13 cellular contexts compared by ENCODE assay signal in the genomic region with DNA sequence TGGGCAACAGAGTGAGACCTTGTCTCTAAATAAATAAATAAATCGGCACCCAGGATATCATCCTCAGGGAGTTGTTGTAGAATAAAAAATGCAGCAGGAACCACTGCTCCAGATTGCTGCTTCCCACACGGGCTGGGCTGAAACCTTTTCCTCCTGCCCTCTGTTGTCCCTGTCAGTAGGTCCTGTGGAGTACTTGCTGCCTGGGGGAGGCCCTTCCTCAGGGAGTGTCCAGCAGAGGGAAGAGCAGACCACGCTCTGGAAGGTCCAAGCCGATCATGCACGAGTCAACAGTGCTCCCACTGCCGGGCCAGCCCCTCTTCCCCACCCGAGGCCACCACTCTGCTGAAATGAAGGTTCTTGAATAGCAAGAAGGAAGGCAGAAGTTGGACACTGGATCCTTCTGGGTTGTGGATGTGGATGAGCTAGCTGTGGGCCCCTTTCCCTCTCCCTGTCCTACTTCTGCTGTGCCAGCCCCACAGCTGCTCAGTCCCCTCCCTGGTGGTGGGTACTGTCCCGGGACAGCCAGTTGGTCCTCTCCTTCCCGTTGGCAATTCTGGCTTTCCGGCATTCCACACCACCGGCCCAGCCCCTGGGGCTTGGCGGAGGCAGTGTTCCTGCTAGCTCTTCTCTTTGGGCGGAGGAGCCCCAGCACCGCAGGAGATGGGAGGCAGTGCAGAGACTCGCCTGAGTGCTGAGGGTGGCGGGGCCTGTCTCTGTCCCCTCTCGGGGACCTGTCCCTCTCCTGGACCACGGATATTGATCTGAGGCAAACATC. TPM values are rescaled to one million over a fixed set of nuclear protein-coding genes. Genes with fewer than 3 reads are reported as not detected.
A peak's percentile ranks its signal among the peaks of the same experiment; 100 is the strongest.
DNase-seq lines count a peak whose midpoint lies in the region; ATAC-seq, FAIRE-seq and TF ChIP-seq lines count a peak whose summit lies in the region.
"Had no signal": no experiment of that assay in that cellular context is flagged by ENCODE, and none has a peak within 500 bp of the region (broad histone marks: within the 10 kb centered on the region; RNA-seq: fewer than 3 reads in every experiment).

No MANE protein-coding gene starts in this region.

- H3K9ac ChIP-seq in IMR-90 (ENCODE audit: low read depth, low read length): no peak overlapping the region

- no peak for DNase-seq in Caco-2
- no peak for DNase-seq in IMR-90
- peak; percentile 10 for DNase-seq in bronchial epithelial cell (ENCODE audit: low read depth)
- peak; percentile 81 for DNase-seq in osteoblast (ENCODE audit: insufficient read length, low spot score, missing footprints)
- DNase-seq: MV-4-11; stimulated activated CD4-positive, alpha-beta T cell treated with anti-CD3 and anti-CD28 coated beads, Interleukin-4, amount 100 ng/mL, for 4 hours; testis had no signal

- CTCF ChIA-PET in Caco-2 (lab: Charles Lee): no interaction called here
- CTCF ChIA-PET in IMR-90 (lab: Yijun Ruan, JAX): no interaction called here

- H2BK20ac ChIP-seq in IMR-90 (ENCODE audit: low read depth, low read length): peak overlapping the region; percentile 80

- H3K27ac ChIP-seq in IMR-90 (ENCODE audit: insufficient read depth, low read length) (no peak overlapping the region), osteoblast (ENCODE audit: low read depth, low read length) (peak overlapping the region; percentile 64)
- H3K27ac ChIP-seq: testis had no signal

- peak overlapping the region; percentile 83 for H2AK5ac ChIP-seq in IMR-90 (ENCODE audit: low read depth, low read length)

- peak overlapping the region in 1 of 2 experiments; percentile 59; a peak in 1 of 4 replicates for H4K8ac ChIP-seq in IMR-90 (ENCODE audit: low read depth in 2 of 2, low read length in 2 of 2)

- 0 out of 2 replicates have a peak overlapping the region, but pooled peaks have one; percentile 20 for H3K14ac ChIP-seq in IMR-90 (replicated peaks; ENCODE audit: low read depth, low read length)

- H2AK9ac ChIP-seq in IMR-90 (replicated peaks; ENCODE audit: low read depth, low read length, poor library complexity): peak overlapping the region; percentile 85

- H2BK120ac ChIP-seq in IMR-90 (ENCODE audit: low read depth, low read length): peak overlapping the region; percentile 80

- no peaks in the 10 kb centered on the region for H3K4me1 ChIP-seq in Caco-2
- peaks cover 5% of the 10 kb centered on the region; the same call in 1 of the 2 replicates for H3K4me1 ChIP-seq in IMR-90 (ENCODE audit: control insufficient read depth, insufficient read depth, low read length)
- peaks cover 23% of the 10 kb centered on the region for H3K4me1 ChIP-seq in osteoblast (ENCODE audit: insufficient read depth, low read length)

- H3K27me3 ChIP-seq in Caco-2 (replicated peaks; ENCODE audit: control insufficient read depth, insufficient read depth, low read length) (no peaks in the 10 kb centered on the region), IMR-90 (ENCODE audit: control insufficient read depth, insufficient read depth, low read length) (peaks cover 3% of the 10 kb centered on the region; the same call in 1 of the 2 replicates), bronchial epithelial cell (ENCODE audit: control insufficient read depth, insufficient read depth, low read length) (no peaks in the 10 kb centered on the region), osteoblast (ENCODE audit: insufficient read depth, low read length) (no peaks in the 10 kb centered on the region)
- H3K27me3 ChIP-seq: testis had no signal

- H3K36me3 ChIP-seq in Caco-2 (ENCODE audit: control insufficient read depth, insufficient read depth, low read length) (no peaks in the 10 kb centered on the region; the same call in 1 of the 2 replicates), IMR-90 (ENCODE audit: control insufficient read depth, insufficient read depth, low read length) (no peaks in the 10 kb centered on the region), bronchial epithelial cell (ENCODE audit: control insufficient read depth, insufficient read depth, low read length) (no peaks in the 10 kb centered on the region), osteoblast (ENCODE audit: insufficient read depth, low read length) (no peaks in the 10 kb centered on the region)

- TF ChIP-seq POLR2A in IMR-90 (IDR thresholded peaks at IDR 0.05; ENCODE audit: low read depth, low read length): no peak

- dilution Hi-C loops in IMR-90 (cut with HindIII; ENCODE audit: low sequenced_read_pairs, unreplicated experiment): no loop called here

- peak overlapping the region; percentile 61 for H4K91ac ChIP-seq in IMR-90 (ENCODE audit: insufficient read depth, low read depth, low read length)

- no peak overlapping the region for H3K4me3 Mint-ChIP-seq in Caco-2 (ENCODE audit: unreplicated experiment)
- H3K4me3 Mint-ChIP-seq: activated T-helper 1 cell treated with anti-CD3 and anti-CD28 coated beads, Interleukin-12 subunit alpha, Interleukin-12 subunit beta, Interleukin-2, Interleukin-4 antibody, amounts not matched to agents 30 ng/mL and 10 ng/mL and 1 ng/mL, durations not matched to agents 14 hours and 24 hours and 36 hours had no signal

- intact Hi-C loops in Caco-2 (cut with micrococcal nuclease; ENCODE audit: unreplicated experiment) (no loop called here), IMR-90 (cut with micrococcal nuclease) (no loop called here)

- H3K4me1 Mint-ChIP-seq in Caco-2 (ENCODE audit: low read depth, unreplicated experiment): no peaks in the 10 kb centered on the region

- H2BK5ac ChIP-seq in IMR-90 (ENCODE audit: low read depth, low read length, poor library complexity, severe bottlenecking): peak overlapping the region; percentile 39

- H3K4me3 ChIP-seq in Caco-2 (ENCODE audit: low read depth, low read length) (no peak overlapping the region), IMR-90 (ENCODE audit: insufficient read depth, low read depth, low read length) (no peak overlapping the region), bronchial epithelial cell (ENCODE audit: low read depth, low read length) (no peak overlapping the region), osteoblast (ENCODE audit: insufficient read depth, low read length) (no peak overlapping the region)
- H3K4me3 ChIP-seq: testis had no signal

- H3K79me1 ChIP-seq in IMR-90 (ENCODE audit: low read depth in 1 of 2, low read length in 2 of 2): no peaks in the 10 kb centered on the region

- no peaks in the 10 kb centered on the region for H3K27me3 Mint-ChIP-seq in Caco-2 (ENCODE audit: insufficient read depth, unreplicated experiment)

- BruUV-seq in Caco-2 (replicated peaks; lab: Mats Ljungman, UMichigan) (no TSS peak), IMR-90 (replicated peaks; lab: Mats Ljungman, UMichigan) (no TSS peak)

- H4K20me1 ChIP-seq in IMR-90 (ENCODE audit: insufficient read depth, low read length): no peaks in the 10 kb centered on the region; the same call in 1 of the 2 replicates
- no peaks in the 10 kb centered on the region for H4K20me1 ChIP-seq in osteoblast (ENCODE audit: insufficient read depth, low read length)

- H2AFZ ChIP-seq in IMR-90 (replicated peaks; ENCODE audit: low read length, poor library complexity): peak overlapping the region; percentile 72
- peak overlapping the region; percentile 25 for H2AFZ ChIP-seq in osteoblast (ENCODE audit: low read length)

- peaks cover 57% of the 10 kb centered on the region for H3K36me3 Mint-ChIP-seq in Caco-2 (ENCODE audit: insufficient read depth, unreplicated experiment)

- POLR2A ChIA-PET in Caco-2 (lab: Charles Lee) (no interaction called here), IMR-90 (lab: Charles Lee; ENCODE audit: unreplicated experiment) (interaction anchor here (0.7 kb wide), 1 partner anchor 60 kb away, joined by 5 read pairs; no protein-coding TSS in a partner anchor)

- 73% methylated on average over 3 of the region's 18 CpGs; no CpG with 5 or more reads in 1 of the 2 experiments for WGBS in IMR-90 (ENCODE audit: extremely low coverage in 2 of 2, insufficient read length in 1 of 2), 2 experiments

- no peak overlapping the region for H4K5ac ChIP-seq in IMR-90 (ENCODE audit: low read depth, low read length)

- no peak overlapping the region for H3K18ac ChIP-seq in IMR-90 (ENCODE audit: low read depth, low read length)

- TF ChIP-seq RAD21 in IMR-90 (IDR thresholded peaks at IDR 0.05; ENCODE audit: low read length): no peak

- H3K9me3 ChIP-seq in Caco-2 (no peaks in the 10 kb centered on the region), IMR-90 (ENCODE audit: control insufficient read depth, insufficient read depth, low read length) (no peaks in the 10 kb centered on the region), osteoblast (ENCODE audit: low read depth, low read length) (no peaks in the 10 kb centered on the region)
- H3K9me3 ChIP-seq: testis had no signal

- H2BK15ac ChIP-seq in IMR-90 (ENCODE audit: low read depth, low read length): peak overlapping the region; percentile 88; the same call in 1 of the 3 replicates

- no peaks in the 10 kb centered on the region for H3K9me3 Mint-ChIP-seq in Caco-2 (ENCODE audit: unreplicated experiment)
- H3K9me3 Mint-ChIP-seq: activated T-helper 1 cell treated with anti-CD3 and anti-CD28 coated beads, Interleukin-12 subunit alpha, Interleukin-12 subunit beta, Interleukin-2, Interleukin-4 antibody, amounts not matched to agents 30 ng/mL and 10 ng/mL and 1 ng/mL, durations not matched to agents 14 hours and 24 hours and 36 hours had no signal

- peaks cover 5% of the 10 kb centered on the region for H3K9me1 ChIP-seq in IMR-90 (ENCODE audit: insufficient read depth, low read length)

- no peak overlapping the region for H3K56ac ChIP-seq in IMR-90 (ENCODE audit: extremely low read depth, insufficient read depth, low read length)

- peak overlapping the region; percentile 61 for H3K4ac ChIP-seq in IMR-90 (ENCODE audit: low read depth, low read length)

- ATAC-seq in IMR-90 (ENCODE audit: low read depth) (no peak), HG03457 (IDR thresholded peaks at IDR 0.05; ENCODE audit: unreplicated experiment) (no peak), GM18498 (IDR thresholded peaks at IDR 0.05; ENCODE audit: unreplicated experiment) (no peak), HG02885 (IDR thresholded peaks at IDR 0.05; ENCODE audit: poor library complexity, unreplicated experiment) (no peak), HG02798 (IDR thresholded peaks at IDR 0.05; ENCODE audit: poor library complexity, unreplicated experiment) (no peak)

- no peak overlapping the region for H3K4me2 ChIP-seq in IMR-90 (ENCODE audit: low read depth, low read length)
- peak overlapping the region; percentile 68 for H3K4me2 ChIP-seq in osteoblast (ENCODE audit: insufficient read depth, low read length)

- peak overlapping the region; percentile 47 for H3K27ac Mint-ChIP-seq in Caco-2 (ENCODE audit: unreplicated experiment)
- H3K27ac Mint-ChIP-seq: activated T-helper 1 cell treated with anti-CD3 and anti-CD28 coated beads, Interleukin-12 subunit alpha, Interleukin-12 subunit beta, Interleukin-2, Interleukin-4 antibody, amounts not matched to agents 30 ng/mL and 10 ng/mL and 1 ng/mL, durations not matched to agents 14 hours and 24 hours and 36 hours had no signal

- no peak for TF ChIP-seq CTCF in Caco-2 (IDR thresholded peaks at IDR 0.05; ENCODE audit: insufficient read depth in 1 of 2, low read depth in 1 of 2, low read length in 1 of 2, severe bottlenecking in 1 of 2, unreplicated experiment in 1 of 2)
- TF ChIP-seq CTCF in IMR-90 (conservative IDR thresholded peaks at IDR 0.05; ENCODE audit: low read depth, low read length): no peak
- no peak for TF ChIP-seq CTCF in bronchial epithelial cell (IDR thresholded peaks at IDR 0.05; ENCODE audit: insufficient read depth, low read length, severe bottlenecking)
- TF ChIP-seq CTCF in osteoblast (IDR thresholded peaks at IDR 0.05; ENCODE audit: extremely low read depth, low read depth, low read length): peak; percentile 8

- H3K23ac ChIP-seq in IMR-90 (ENCODE audit: low read depth, low read length): peak overlapping the region; percentile 24; the same call in 1 of the 2 replicates

- FAIRE-seq in bronchial epithelial cell (lab: Jason Lieb, UNC): no peak
- FAIRE-seq: TTC549 had no signal

- in situ Hi-C loops in IMR-90 (cut with MboI; ENCODE audit: low sequenced_read_pairs): loop anchor here (25.0 kb wide), 1 partner anchor 265 kb away; no protein-coding TSS in a partner anchor

- no peaks in the 10 kb centered on the region for H3K79me2 ChIP-seq in osteoblast (ENCODE audit: insufficient read depth, low read length)

RNA-seq across cellular contexts. Expression of a gene that starts 10.8 kb away (rescaled TPM):
- total RNA-seq in Caco-2 (2022) (6.6 and 7.3 TPM in 2 replicates), IMR-90 (2012; rRNA removed) (0.36 and 0.56 TPM in 2 replicates), bronchial epithelial cell (2.9 and 5.5 TPM in 2 replicates), osteoblast (0.59 and 0.72 TPM in 2 replicates)
- polyA plus RNA-seq in IMR-90 (2012; rRNA removed): 0.67 and 0.74 TPM in 2 replicates
- 0.35 and 0.46 TPM in 2 replicates for polyA plus RNA-seq in IMR-90 (2012; cell fraction: cytosol; rRNA removed)
- 1.4 and 1.8 TPM in 2 replicates for polyA plus RNA-seq in IMR-90 (2012; cell fraction: nucleus; rRNA removed; ENCODE audit: low replicate concordance)

RNA-seq across cellular contexts. Expression of a gene that starts 53.3 kb away (rescaled TPM):
- total RNA-seq in Caco-2 (2022): 198 and 208 TPM in 2 replicates
- 68.0 and 85.9 TPM in 2 replicates for total RNA-seq in IMR-90 (2012; rRNA removed)
- 63.4 and 64.7 TPM in 2 replicates for polyA plus RNA-seq in IMR-90 (2012; rRNA removed)
- 27.3 and 44.4 TPM in 2 replicates for polyA plus RNA-seq in IMR-90 (2012; cell fraction: cytosol; rRNA removed)
- polyA plus RNA-seq in IMR-90 (2012; cell fraction: nucleus; rRNA removed; ENCODE audit: low replicate concordance): 22.8 and 69.6 TPM in 2 replicates
- 74.2 and 98.2 TPM in 2 replicates for total RNA-seq in bronchial epithelial cell
- total RNA-seq in osteoblast: 61.2 and 84.9 TPM in 2 replicates

Comparison
In these comparisons a context has a peak if more than half of its experiments do, and no peak if none do; other contexts are left out.
1. DNase-seq: peak in bronchial epithelial cell (single experiment) and osteoblast (single experiment); none in Caco-2 (0 of 2) and IMR-90 (single experiment).